25 cellular contexts compared by ENCODE assay signal in genomic region chr5:79349047-79349446, GRCh38.
"Had no signal": no experiment of that assay in that cellular context is flagged by ENCODE, and none has a peak within 500 bp of the region (broad histone marks: within the 10 kb centered on the region; RNA-seq: fewer than 3 reads in every experiment).

No MANE protein-coding gene starts in this region.

- FAIRE-seq: colon, kidney had no signal

- DNase-seq: cerebellar nuclear complex; glutamatergic neuron; immature natural killer cell; kidney; left cardiac atrium; left ventricle myocardium inferior; lower lobe of right lung; mesenchymal stem cell; midbrain; nephron progenitor cell; psoas muscle; retina; sigmoid colon; stimulated activated CD4-positive, alpha-beta T cell treated with anti-CD3 and anti-CD28 coated beads, Interleukin-2, amount 100 ng/mL, for 24 hours; stimulated activated CD4-positive, alpha-beta T cell treated with anti-CD3 and anti-CD28 coated beads, Interleukin-4, amount 100 ng/mL, for 4 hours; stimulated activated naive B cell treated with anti-CD40 and anti-IgM and Interleukin-4, amounts not matched to agents 10 μg/mL and 1 μg/mL and 100 μg/mL, for 72 hours; stomach; substantia nigra; transverse colon had no signal

- H3K27me3 Mint-ChIP-seq: dendritic cell treated with granulocyte-macrophage colony-stimulating factor and Interleukin-4, amounts not matched to agents 40 ng/mL and 50 ng/mL, for 4 days had no signal

- H3K9me3 ChIP-seq: gastroesophageal sphincter, left ventricle myocardium inferior, lower lobe of right lung, psoas muscle, sigmoid colon, stomach, thoracic aorta, transverse colon had no signal

- H3K79me2 ChIP-seq: parathyroid adenoma had no signal

- H2AFZ ChIP-seq: parathyroid adenoma had no signal

- H3K4me3 ChIP-seq: gastroesophageal sphincter, left ventricle myocardium inferior, lower lobe of right lung, psoas muscle, sigmoid colon, skin epidermis, stomach, thoracic aorta, transverse colon had no signal

- H3K36me3 ChIP-seq: gastroesophageal sphincter, left ventricle myocardium inferior, lower lobe of right lung, sigmoid colon, stomach, thoracic aorta, transverse colon had no signal

- H3K27me3 ChIP-seq: gastroesophageal sphincter, sigmoid colon, stomach, transverse colon had no signal

- H3K27ac Mint-ChIP-seq: dendritic cell treated with granulocyte-macrophage colony-stimulating factor and Interleukin-4, amounts not matched to agents 40 ng/mL and 50 ng/mL, for 4 days; immature natural killer cell; stimulated activated naive B cell treated with anti-CD40 and anti-IgM and Interleukin-4, amounts not matched to agents 10 μg/mL and 1 μg/mL and 100 μg/mL, for 72 hours had no signal

- H3K4me1 ChIP-seq: gastroesophageal sphincter, left ventricle myocardium inferior, lower lobe of right lung, parathyroid adenoma, psoas muscle, sigmoid colon, stomach, transverse colon had no signal

- H3K4me3 Mint-ChIP-seq: dendritic cell treated with granulocyte-macrophage colony-stimulating factor and Interleukin-4, amounts not matched to agents 40 ng/mL and 50 ng/mL, for 4 days; immature natural killer cell; nephron progenitor cell; stimulated activated naive B cell treated with anti-CD40 and anti-IgM and Interleukin-4, amounts not matched to agents 10 μg/mL and 1 μg/mL and 100 μg/mL, for 72 hours had no signal

- H3K4me1 Mint-ChIP-seq: immature natural killer cell; nephron progenitor cell; stimulated activated naive B cell treated with anti-CD40 and anti-IgM and Interleukin-4, amounts not matched to agents 10 μg/mL and 1 μg/mL and 100 μg/mL, for 72 hours had no signal

- H3K27ac ChIP-seq: gastroesophageal sphincter, left ventricle myocardium inferior, lower lobe of right lung, parathyroid adenoma, psoas muscle, sigmoid colon, stomach, thoracic aorta, transverse colon had no signal

- H3K9ac ChIP-seq: parathyroid adenoma had no signal

- ATAC-seq: gastroesophageal sphincter; left cardiac atrium; lower lobe of right lung; psoas muscle; stimulated activated naive B cell treated with anti-CD40 and anti-IgM and Interleukin-4, amounts not matched to agents 10 μg/mL and 1 μg/mL and 100 μg/mL, for 72 hours had no signal
